17 cellular contexts compared by ENCODE assay signal in the genomic region with DNA sequence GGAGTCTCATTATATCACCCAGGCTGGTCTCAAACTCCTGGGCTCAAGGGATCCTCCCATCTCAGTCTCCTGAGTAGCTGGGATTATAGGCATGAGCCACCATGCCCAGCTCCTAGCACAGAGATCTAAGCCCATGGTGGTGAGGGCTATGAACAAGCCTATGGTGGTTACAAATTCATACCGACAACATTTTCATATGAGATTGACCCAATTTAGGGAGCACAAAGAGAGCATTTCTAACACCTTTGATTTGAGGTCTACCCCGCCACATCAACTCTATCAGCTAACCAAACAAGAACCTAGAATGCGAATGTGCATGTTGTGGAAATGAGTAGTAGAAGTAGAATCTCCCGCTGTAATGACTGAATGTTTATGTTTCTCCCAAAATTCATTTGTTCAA. TPM values are rescaled to one million over a fixed set of nuclear protein-coding genes. Genes with fewer than 3 reads are reported as not detected.
"Had no signal": no experiment of that assay in that cellular context is flagged by ENCODE, and none has a peak within 500 bp of the region (broad histone marks: within the 10 kb centered on the region; RNA-seq: fewer than 3 reads in every experiment).

No MANE protein-coding gene starts in this region.

- DNase-seq: activated CD4-positive, alpha-beta T cell treated with anti-CD3 and anti-CD28 coated beads, Interleukin-2, amount 50 U/mL, for 1 hour; activated CD8-positive, alpha-beta memory T cell treated with anti-CD3 and anti-CD28 coated beads, Interleukin-2, amount 50 U/mL, for 4 hours; caudate nucleus; cortex of kidney; effector CD8-positive, alpha-beta T cell; posterior cingulate gyrus; small intestine; substantia nigra; transverse colon had no signal

- H3K36me3 ChIP-seq: neutrophil, right atrium auricular region, transverse colon had no signal

- H3K27me3 ChIP-seq: neutrophil, right atrium auricular region had no signal

- H3K27ac Mint-ChIP-seq: T-helper 1 cell treated with Interleukin-12 subunit alpha and Interleukin-12 subunit beta and Interleukin-4 antibody, amounts not matched to agents 30 μg/mL and 1 μg/mL, for 36 hours; WTC11 had no signal

- H3K4me3 ChIP-seq: right atrium auricular region, transverse colon had no signal

- H3K9me3 ChIP-seq: neutrophil had no signal

- H3K27ac ChIP-seq: neutrophil, right atrium auricular region, transverse colon had no signal

- H3K4me3 Mint-ChIP-seq: T-helper 1 cell treated with Interleukin-12 subunit alpha and Interleukin-12 subunit beta and Interleukin-4 antibody, amounts not matched to agents 30 μg/mL and 1 μg/mL, for 36 hours; WTC11 had no signal

- ATAC-seq: SK-N-SH treated with all-trans-retinoic acid at 6 μM for 48 hours, WTC11 had no signal

- H3K4me1 ChIP-seq: right atrium auricular region had no signal

RNA-seq across cellular contexts. Expression of a gene that starts 14.2 kb away (rescaled TPM):
- total RNA-seq: epithelial cell of proximal tubule, kidney epithelial cell, myocyte had no signal

RNA-seq across cellular contexts. Expression of a gene that starts 55.5 kb away (rescaled TPM):
- total RNA-seq: right atrium auricular region had no signal
